8 cellular contexts compared by ENCODE assay signal in the genomic region with DNA sequence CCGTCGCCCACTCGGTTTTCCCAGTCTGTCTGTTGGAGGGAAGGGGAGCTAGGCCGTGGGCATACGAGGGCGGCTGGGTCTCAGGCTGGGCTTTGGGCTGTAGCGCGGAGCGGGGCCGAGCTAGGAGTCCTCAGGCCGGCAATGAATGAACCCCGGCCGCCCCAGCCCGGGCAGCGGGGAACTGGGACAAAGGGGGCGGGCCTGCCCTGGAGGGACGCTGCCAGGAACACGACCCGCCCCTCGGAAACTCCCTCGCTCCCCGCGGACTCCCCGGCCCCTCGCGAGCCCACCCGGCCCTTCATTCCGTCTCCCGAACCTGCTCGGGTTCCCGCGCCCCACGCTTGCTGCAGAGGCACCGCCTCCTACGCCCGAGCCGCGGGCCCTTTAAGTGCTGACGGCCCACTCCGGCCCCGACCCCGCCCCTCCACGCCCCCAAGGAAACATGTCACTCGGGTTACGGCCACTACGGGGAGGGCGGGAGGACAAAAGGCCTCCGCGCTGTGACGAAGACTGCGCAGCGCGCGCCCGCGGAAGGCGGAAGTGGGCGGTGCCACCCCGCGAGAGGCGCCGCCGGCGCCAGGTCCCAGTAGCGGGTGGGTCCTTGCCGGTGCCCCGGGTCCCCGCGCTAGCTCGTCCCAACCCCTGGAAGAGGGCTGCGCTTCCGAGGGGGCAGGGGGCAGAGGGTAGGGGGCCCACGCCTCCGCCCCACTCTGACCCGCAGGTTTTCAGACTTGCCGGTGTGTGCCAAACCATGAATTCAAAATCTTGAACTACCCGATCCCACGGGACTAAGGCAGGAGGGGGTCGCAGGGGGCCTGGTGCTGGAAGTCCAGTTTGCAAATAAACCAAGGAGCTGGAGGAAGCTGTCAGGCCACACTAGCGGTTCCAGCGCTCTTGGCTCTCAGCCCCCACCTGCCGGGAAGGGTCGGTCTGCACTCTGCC. TPM values are rescaled to one million over a fixed set of nuclear protein-coding genes. Genes with fewer than 3 reads are reported as not detected.
A peak's percentile ranks its signal among the peaks of the same experiment; 100 is the strongest.
DNase-seq lines count a peak whose midpoint lies in the region; ATAC-seq, FAIRE-seq and TF ChIP-seq lines count a peak whose summit lies in the region.

A gene (minus strand): TSS at position 359 of the 942 bp plus-strand sequence. CDS start 1,747 bp downstream, outside the sequence.

- H3K9me3 ChIP-seq in Panc1 (ENCODE audit: control insufficient read depth, insufficient read depth, low read depth, low read length) (no peaks in the 10 kb centered on the region), esophagus (ENCODE audit: control insufficient read depth in 2 of 2, insufficient read depth in 1 of 2, low read depth in 1 of 2, low read length in 1 of 2) (no peaks in the 10 kb centered on the region), muscle layer of duodenum (ENCODE audit: control insufficient read depth in 1 of 2, low read length in 2 of 2) (no peaks in the 10 kb centered on the region)

- BruUV-seq in Panc1 (replicated peaks; lab: Mats Ljungman, UMichigan): no TSS peak

- H3K9me3 Mint-ChIP-seq in activated T-cell treated with anti-CD3 and anti-CD28 coated beads, Interleukin-2, amount 50 U/mL, for 4 hours: no peaks in the 10 kb centered on the region

- in situ Hi-C loops in Panc1 (cut with HindIII; ENCODE audit: low pct_unique_long_range_greater_than_20kb, low sequenced_read_pairs): no loop called here

- no peaks in the 10 kb centered on the region for H3K27me3 Mint-ChIP-seq in activated T-cell treated with anti-CD3 and anti-CD28 coated beads, Interleukin-2, amount 50 U/mL, for 4 hours (ENCODE audit: low read depth)

- H3K27ac ChIP-seq in Panc1 (ENCODE audit: low read length): peak within 1 kb of the TSS; percentile 94
- peak within 1 kb of the TSS; percentile 88 to 93 for H3K27ac ChIP-seq in esophagus (ENCODE audit: low read depth in 2 of 2, low read length in 1 of 2)
- H3K27ac ChIP-seq in muscle layer of duodenum (ENCODE audit: low read length): peak within 1 kb of the TSS; percentile 86

- H3K4me3 Mint-ChIP-seq in activated T-cell treated with anti-CD3 and anti-CD28 coated beads, Interleukin-2, amount 50 U/mL, for 4 hours: peak within 1 kb of the TSS; percentile 91

- CTCF ChIA-PET in Panc1 (lab: Charles Lee): interaction anchor here (0.6 kb wide), 1 partner anchor 10 kb away, joined by 4 read pairs; no protein-coding TSS in a partner anchor

- 0 to 1% methylated on average over 62 to 83 of the region's 83 CpGs for WGBS in esophagus, 2 donors

- H3K36me3 ChIP-seq in Panc1 (ENCODE audit: control insufficient read depth, insufficient read depth, low read length): peaks cover 8% of the 10 kb centered on the region; the same call in 1 of the 2 replicates
- H3K36me3 ChIP-seq in esophagus (ENCODE audit: control insufficient read depth in 2 of 2, insufficient read depth in 2 of 2, low read length in 1 of 2): peaks cover 10 to 23% of the 10 kb centered on the region in 2 donors
- peaks cover 4 to 29% of the 10 kb centered on the region in 2 donors for H3K36me3 ChIP-seq in muscle layer of duodenum (ENCODE audit: control insufficient read depth in 1 of 2, insufficient read depth in 2 of 2, low read length in 2 of 2)

- intact Hi-C loops in Panc1 (cut with micrococcal nuclease; ENCODE audit: unreplicated experiment): no loop called here

- TF ChIP-seq CTCF in D721Med (IDR thresholded peaks at IDR 0.05; ENCODE audit: insufficient read depth, missing control alignments) (no peak), Panc1 (IDR thresholded peaks at IDR 0.05) (no peak)

- no peaks in the 10 kb centered on the region for H3K27me3 ChIP-seq in Panc1 (ENCODE audit: control insufficient read depth, insufficient read depth, low read length)
- no peaks in the 10 kb centered on the region for H3K27me3 ChIP-seq in esophagus (ENCODE audit: control insufficient read depth in 1 of 2, insufficient read depth in 2 of 2, low read length in 2 of 2)
- no peaks in the 10 kb centered on the region for H3K27me3 ChIP-seq in muscle layer of duodenum (ENCODE audit: low read depth, low read length)

- FAIRE-seq in D721Med (lab: Jason Lieb, UNC): no peak

- H3K4me1 ChIP-seq in Panc1 (ENCODE audit: control insufficient read depth, insufficient read depth, low read length): peaks cover 32% of the 10 kb centered on the region
- peaks cover 0 to 15% of the 10 kb centered on the region in 2 donors for H3K4me1 ChIP-seq in esophagus (ENCODE audit: control insufficient read depth in 2 of 2, insufficient read depth in 2 of 2, low read length in 1 of 2)
- peaks cover 4 to 29% of the 10 kb centered on the region in 2 donors for H3K4me1 ChIP-seq in muscle layer of duodenum (ENCODE audit: control insufficient read depth in 1 of 2, insufficient read depth in 2 of 2, low read length in 2 of 2)

- H3K4me3 ChIP-seq in Panc1 (ENCODE audit: low read depth in 2 of 2, low read length in 2 of 2) (peak within 1 kb of the TSS; percentile 86 to 89), esophagus (ENCODE audit: low read depth in 1 of 2, low read length in 2 of 2) (peak within 1 kb of the TSS; percentile 65 to 72), muscle layer of duodenum (ENCODE audit: low read depth in 1 of 2, low read length in 2 of 2) (peak within 1 kb of the TSS; percentile 74 to 80)

- DNase-seq in D721Med (ENCODE audit: insufficient read length, low spot score): peak; percentile 89
- peak; percentile 93 for DNase-seq in KG1 (lab: John Stamatoyannopoulos, UW)
- peak; percentile 71 for DNase-seq in Panc1 (ENCODE audit: low read depth, low spot score)
- DNase-seq in activated T-cell treated with anti-CD3 and anti-CD28 coated beads, Interleukin-2, amount 50 U/mL, for 4 hours: peak; percentile 96
- DNase-seq in stimulated activated CD8-positive, alpha-beta memory T cell treated with anti-CD3 and anti-CD28 coated beads, Interleukin-7, amount 100 ng/mL, for 24 hours (ENCODE audit: low read depth): peak; percentile 98

- POLR2A ChIA-PET in Panc1 (lab: Charles Lee): interaction anchor here (0.7 to 1.0 kb wide), 2 partner anchors 9 to 491 kb away, joined by 4 to 8 read pairs; no protein-coding TSS in a partner anchor

- ATAC-seq in GM21576 (IDR thresholded peaks at IDR 0.05; ENCODE audit: unreplicated experiment) (peak; percentile 69), Panc1 (peak; percentile 78)
- ATAC-seq in activated T-cell treated with anti-CD3 and anti-CD28 coated beads, Interleukin-2, amount 50 U/mL, for 4 hours: peak; percentile 90 to 92

- peaks cover 16% of the 10 kb centered on the region for H3K4me1 Mint-ChIP-seq in activated T-cell treated with anti-CD3 and anti-CD28 coated beads, Interleukin-2, amount 50 U/mL, for 4 hours (ENCODE audit: low read depth)

- H3K36me3 Mint-ChIP-seq in activated T-cell treated with anti-CD3 and anti-CD28 coated beads, Interleukin-2, amount 50 U/mL, for 4 hours (ENCODE audit: insufficient read depth): peaks cover 4% of the 10 kb centered on the region

RNA-seq across cellular contexts. Expression of the gene that starts here (rescaled TPM):
- 114 TPM for total RNA-seq in Panc1 (2021; ENCODE audit: unreplicated experiment)
- polyA plus RNA-seq in Panc1 (2012; ENCODE audit: insufficient read length): 112 TPM
- 10 to 100 TPM; 55.9 to 65.3 (median 62.4) TPM for total RNA-seq in activated T-cell treated with anti-CD3 and anti-CD28 coated beads, Interleukin-2, amount 50 U/mL, for 4 hours
- 100 to 1,000 TPM in 1 of 2 donors, 10 to 100 TPM in 1; 76.6 to 120 TPM for polyA plus RNA-seq in esophagus

Comparison
In these comparisons a context has a peak if more than half of its experiments do, and no peak if none do; other contexts are left out.
1. Peak in every context shown above with its lines: DNase-seq, ATAC-seq, H3K4me3 ChIP-seq and H3K27ac ChIP-seq.